16 cellular contexts compared by ENCODE assay signal in genomic region chr14:72677664-72678063, GRCh38.
DNase-seq lines count a peak whose midpoint lies in the region; FAIRE-seq and TF ChIP-seq lines count a peak whose summit lies in the region.
"Had no signal": no experiment of that assay in that cellular context is flagged by ENCODE, and none has a peak within 500 bp of the region (broad histone marks: within the 10 kb centered on the region; RNA-seq: fewer than 3 reads in every experiment).

No MANE protein-coding gene starts in this region.

- in situ Hi-C loops in mammary epithelial cell (cut with MboI; ENCODE audit: low sequenced_read_pairs in 2 of 2): no loop called here

- H4K20me1 ChIP-seq in mammary epithelial cell (ENCODE audit: insufficient read depth, low read length) (no peaks in the 10 kb centered on the region), astrocyte (ENCODE audit: insufficient read depth, low read length) (no peaks in the 10 kb centered on the region)

- no peaks in the 10 kb centered on the region for H3K9me3 ChIP-seq in mammary epithelial cell (replicated peaks; ENCODE audit: insufficient read depth, low read length)
- H3K9me3 ChIP-seq in breast epithelium: no peaks in the 10 kb centered on the region
- H3K9me3 ChIP-seq in astrocyte (ENCODE audit: insufficient read depth, low read depth, low read length): no peaks in the 10 kb centered on the region
- H3K9me3 ChIP-seq in endodermal cell (ENCODE audit: control insufficient read depth, low read length): no peaks in the 10 kb centered on the region

- H3K27ac ChIP-seq in mammary epithelial cell (ENCODE audit: insufficient read depth, low read depth, low read length): no peak overlapping the region
- no peak overlapping the region for H3K27ac ChIP-seq in breast epithelium
- H3K27ac ChIP-seq in astrocyte (ENCODE audit: low read depth, low read length): peak overlapping the region; percentile 84
- H3K27ac ChIP-seq in endodermal cell (ENCODE audit: low read depth, low read length): no peak overlapping the region

- no peaks in the 10 kb centered on the region for H3K27me3 Mint-ChIP-seq in astrocyte (ENCODE audit: low read depth, unreplicated experiment)
- peaks cover 3% of the 10 kb centered on the region for H3K27me3 Mint-ChIP-seq in endodermal cell (ENCODE audit: insufficient read depth)

- CTCF ChIA-PET in mammary epithelial cell (lab: Charles Lee; ENCODE audit: low non-redundant PET): interaction anchor here (0.5 kb wide), 1 partner anchor 164 kb away, joined by 3 read pairs; no protein-coding TSS in a partner anchor

- H3K9me3 Mint-ChIP-seq in astrocyte (ENCODE audit: unreplicated experiment) (peaks cover 4% of the 10 kb centered on the region), endodermal cell (peaks cover 4% of the 10 kb centered on the region)
- H3K9me3 Mint-ChIP-seq: CD8-positive, alpha-beta memory T cell had no signal

- WGBS in mammary epithelial cell (ENCODE audit: low coverage, missing lambda C conversion rate): 54% methylated on average over 4 of the region's 4 CpGs
- WGBS in endodermal cell (ENCODE audit: insufficient coverage in 1 of 2, insufficient read length in 1 of 2), 2 experiments: 95% methylated on average over 4 of the region's 4 CpGs

- H3K79me2 ChIP-seq in mammary epithelial cell (ENCODE audit: insufficient read depth, low read length) (no peaks in the 10 kb centered on the region), astrocyte (ENCODE audit: insufficient read depth, low read length) (no peaks in the 10 kb centered on the region)

- no peaks in the 10 kb centered on the region for H3K36me3 ChIP-seq in mammary epithelial cell (ENCODE audit: insufficient read depth, low read length)
- no peaks in the 10 kb centered on the region for H3K36me3 ChIP-seq in breast epithelium
- H3K36me3 ChIP-seq in astrocyte (ENCODE audit: insufficient read depth, low read length): peaks cover 4% of the 10 kb centered on the region
- H3K36me3 ChIP-seq in endodermal cell (ENCODE audit: control insufficient read depth, insufficient read depth, low read length): no peaks in the 10 kb centered on the region

- peaks cover 9% of the 10 kb centered on the region for H3K36me3 Mint-ChIP-seq in astrocyte (ENCODE audit: low read depth, unreplicated experiment)
- no peaks in the 10 kb centered on the region for H3K36me3 Mint-ChIP-seq in endodermal cell (ENCODE audit: low read depth)

- no TSS peak for BruUV-seq in mammary epithelial cell (replicated peaks; lab: Mats Ljungman, UMichigan)

- FAIRE-seq in astrocyte (lab: Jason Lieb, UNC) (no peak), urothelium cell line (lab: Jason Lieb, UNC) (peak; percentile 84)
- FAIRE-seq: G401.6 had no signal

- peaks cover 19% of the 10 kb centered on the region for H3K4me1 ChIP-seq in mammary epithelial cell (ENCODE audit: insufficient read depth, low read length)
- H3K4me1 ChIP-seq in breast epithelium: no peaks in the 10 kb centered on the region
- H3K4me1 ChIP-seq in astrocyte (ENCODE audit: insufficient read depth, low read length): peaks cover 32% of the 10 kb centered on the region
- no peaks in the 10 kb centered on the region for H3K4me1 ChIP-seq in endodermal cell (ENCODE audit: control insufficient read depth, insufficient read depth, low read length)

- TF ChIP-seq POLR2A in breast epithelium (IDR thresholded peaks at IDR 0.05): no peak

- intact Hi-C loops in mammary epithelial cell (cut with micrococcal nuclease) (no loop called here), breast epithelium (cut with DNase I; ENCODE audit: low total_unique reads) (no loop called here)

- peaks cover 16% of the 10 kb centered on the region for H3K4me1 Mint-ChIP-seq in astrocyte (ENCODE audit: low read depth, unreplicated experiment)
- peaks cover 3% of the 10 kb centered on the region for H3K4me1 Mint-ChIP-seq in endodermal cell
- H3K4me1 Mint-ChIP-seq: CD8-positive, alpha-beta memory T cell had no signal

- H3K4me3 ChIP-seq in mammary epithelial cell (replicated peaks in 1 of 3; ENCODE audit: insufficient read depth in 1 of 3, low read depth in 2 of 3, low read length in 3 of 3) (no peak overlapping the region), breast epithelium (no peak overlapping the region), astrocyte (ENCODE audit: insufficient read depth, low read depth, low read length) (no peak overlapping the region), endodermal cell (ENCODE audit: low read length) (no peak overlapping the region)

- H3K4me3 Mint-ChIP-seq in astrocyte (ENCODE audit: unreplicated experiment) (no peak overlapping the region), endodermal cell (no peak overlapping the region)
- H3K4me3 Mint-ChIP-seq: CD8-positive, alpha-beta memory T cell had no signal

- H2AFZ ChIP-seq in mammary epithelial cell (ENCODE audit: low read depth, low read length): no peak overlapping the region
- H2AFZ ChIP-seq in astrocyte (ENCODE audit: low read depth, low read length): no peak overlapping the region

- no peaks in the 10 kb centered on the region for H3K27me3 ChIP-seq in mammary epithelial cell (ENCODE audit: insufficient read depth, low read length)
- no peaks in the 10 kb centered on the region for H3K27me3 ChIP-seq in breast epithelium
- no peaks in the 10 kb centered on the region for H3K27me3 ChIP-seq in astrocyte (ENCODE audit: insufficient read depth, low read length)
- no peaks in the 10 kb centered on the region for H3K27me3 ChIP-seq in endodermal cell (ENCODE audit: control insufficient read depth, insufficient read depth, low read length, poor library complexity, severe bottlenecking)

- H3K27ac Mint-ChIP-seq in astrocyte (ENCODE audit: unreplicated experiment): no peak overlapping the region
- H3K27ac Mint-ChIP-seq in endodermal cell: no peak overlapping the region

- H3K9ac ChIP-seq in mammary epithelial cell (ENCODE audit: insufficient read depth, low read length) (no peak overlapping the region), astrocyte (ENCODE audit: low read length) (no peak overlapping the region), endodermal cell (ENCODE audit: extremely low read depth, low read length, poor library complexity, severe bottlenecking) (no peak overlapping the region)

- TF ChIP-seq CTCF in mammary epithelial cell (conservative IDR thresholded peaks at IDR 0.05 in 1 of 2, IDR thresholded peaks at IDR 0.05 in 1 of 2; ENCODE audit: extremely low read depth in 1 of 2, insufficient read depth in 1 of 2, low read depth in 1 of 2, low read length in 2 of 2) (no peak), breast epithelium (IDR thresholded peaks at IDR 0.05) (no peak), astrocyte (IDR thresholded peaks at IDR 0.05; ENCODE audit: insufficient read depth, low read depth, low read length) (no peak), endodermal cell (conservative IDR thresholded peaks at IDR 0.05) (no peak)

- H3K4me2 ChIP-seq in mammary epithelial cell (ENCODE audit: insufficient read depth, low read depth, low read length) (no peak overlapping the region), astrocyte (ENCODE audit: low read length) (peak overlapping the region; percentile 50)

- dilution Hi-C loops in mammary epithelial cell (cut with HindIII; ENCODE audit: low sequenced_read_pairs): loop anchor here (5.0 kb wide), 2 partner anchors 40 to 85 kb away; no protein-coding TSS in a partner anchor

- peak; percentile 68 for DNase-seq in mammary epithelial cell
- no peak for DNase-seq in breast epithelium (ENCODE audit: low spot score in 2 of 2)
- DNase-seq in astrocyte (ENCODE audit: low read depth): no peak
- DNase-seq in kidney glomerular epithelial cell (lab: John Stamatoyannopoulos, UW): peak; percentile 42
- peak; percentile 54 for DNase-seq in urothelium cell line (ENCODE audit: low spot score)
- DNase-seq in endodermal cell: no peak
- DNase-seq in NOMO-1 treated with DMSO at 0.1 percent for 48 hours (lab: John Stamatoyannopoulos, UW; ENCODE audit: unreplicated experiment): no peak
- DNase-seq in activated naive CD4-positive, alpha-beta T cell (lab: John Stamatoyannopoulos, UW): no peak
- DNase-seq: 8988T; CD8-positive, alpha-beta memory T cell; DMS79 treated with DMSO at 0.1 percent for 48 hours; GOT3; NCI-H1417 treated with DMSO at 0.1 percent for 48 hours; NCI-H2029 treated with DMSO at 0.1 percent for 48 hours; NCI-H748 treated with DMSO at 0.1 percent for 48 hours had no signal

Comparison
In these comparisons a context has a peak if more than half of its experiments do, and no peak if none do; other contexts are left out.
1. DNase-seq: peak in mammary epithelial cell (single experiment), kidney glomerular epithelial cell (single experiment) and urothelium cell line (single experiment); none in breast epithelium (0 of 2), astrocyte (single experiment), endodermal cell (single experiment), NOMO-1 treated with DMSO at 0.1 percent for 48 hours (single experiment) and activated naive CD4-positive, alpha-beta T cell (0 of 4).